Comparison of ENCODE assay signal across 20 cellular contexts in genomic region chr11:112770487-112770886, GRCh38.
DNase-seq lines count a peak whose midpoint lies in the region; ATAC-seq and TF ChIP-seq lines count a peak whose summit lies in the region.
"Had no signal": no experiment of that assay in that cellular context is flagged by ENCODE, and none has a peak within 500 bp of the region (broad histone marks: within the 10 kb centered on the region; RNA-seq: fewer than 3 reads in every experiment).

No MANE protein-coding gene starts in this region.

- H4K8ac ChIP-seq in neuronal stem cell (ENCODE audit: low read depth, low read length): no peak overlapping the region

- H3K4me2 ChIP-seq in neuronal stem cell (ENCODE audit: insufficient read depth, low read length, poor library complexity, severe bottlenecking): no peak overlapping the region

- H3K23ac ChIP-seq in neuronal stem cell (ENCODE audit: low read depth, low read length, poor library complexity): no peak overlapping the region

- H3K9me3 ChIP-seq in gastrocnemius medialis: no peaks in the 10 kb centered on the region
- H3K9me3 ChIP-seq in neuronal stem cell (replicated peaks in 1 of 2; ENCODE audit: control insufficient read depth in 2 of 2, insufficient read depth in 1 of 2, low read depth in 1 of 2, low read length in 2 of 2): peaks cover 0 to 1% of the 10 kb centered on the region in 2 donors
- H3K9me3 ChIP-seq: mucosa of descending colon, prostate gland had no signal

- H3K79me1 ChIP-seq in neuronal stem cell (ENCODE audit: low read depth, low read length): no peaks in the 10 kb centered on the region

- no peak overlapping the region for H3K14ac ChIP-seq in neuronal stem cell (ENCODE audit: low read length)

- no peak overlapping the region for H3K4me3 ChIP-seq in gastrocnemius medialis
- no peak overlapping the region for H3K4me3 ChIP-seq in neuronal stem cell (ENCODE audit: low read length in 2 of 2)
- H3K4me3 ChIP-seq: mucosa of descending colon, prostate gland had no signal

- ATAC-seq in gastrocnemius medialis (peak; percentile 85 to 95), HG03135 (IDR thresholded peaks at IDR 0.05; ENCODE audit: unreplicated experiment) (no peak)
- ATAC-seq: activated CD8-positive, alpha-beta T cell treated with anti-CD3 and anti-CD28 coated beads for 36 hours; mucosa of descending colon had no signal

- H3K4ac ChIP-seq in neuronal stem cell (ENCODE audit: low read length): no peak overlapping the region

- no peak overlapping the region for H3K18ac ChIP-seq in neuronal stem cell (ENCODE audit: low read length)

- H3K27me3 ChIP-seq in layer of hippocampus (ENCODE audit: control insufficient read depth, insufficient read depth, low read length): no peaks in the 10 kb centered on the region
- H3K27me3 ChIP-seq in gastrocnemius medialis: no peaks in the 10 kb centered on the region
- H3K27me3 ChIP-seq in neuronal stem cell (ENCODE audit: control insufficient read depth in 3 of 3, insufficient read depth in 3 of 3, low read depth in 1 of 3, low read length in 3 of 3): no peaks in the 10 kb centered on the region
- H3K27me3 ChIP-seq: brain microvascular endothelial cell had no signal

- H3K4me1 ChIP-seq in gastrocnemius medialis (peaks cover 15 to 16% of the 10 kb centered on the region in 2 donors), neuronal stem cell (ENCODE audit: control insufficient read depth in 2 of 2, insufficient read depth in 1 of 2, low read depth in 1 of 2, low read length in 2 of 2) (no peaks in the 10 kb centered on the region)
- H3K4me1 ChIP-seq: prostate gland had no signal

- peak overlapping the region; percentile 90 for H3K27ac ChIP-seq in angular gyrus (ENCODE audit: low read depth, low read length)
- peak overlapping the region; percentile 74 for H3K27ac ChIP-seq in layer of hippocampus (ENCODE audit: low read depth, low read length)
- H3K27ac ChIP-seq in gastrocnemius medialis: peak overlapping the region in 3 of 4 donors; percentile 40 to 79 (median 71)
- H3K27ac ChIP-seq in neuronal stem cell (replicated peaks; ENCODE audit: low read length): no peak overlapping the region
- H3K27ac ChIP-seq: brain microvascular endothelial cell, C4-2B, prostate gland had no signal

- no peak overlapping the region for H2BK15ac ChIP-seq in neuronal stem cell (ENCODE audit: low read length)

- H2AFZ ChIP-seq in neuronal stem cell (ENCODE audit: low read length): no peak overlapping the region

- H2BK5ac ChIP-seq in neuronal stem cell (ENCODE audit: low read length): no peak overlapping the region

- H2AK5ac ChIP-seq in neuronal stem cell (ENCODE audit: low read depth, low read length): no peak overlapping the region

- no peak overlapping the region for H3K9ac ChIP-seq in neuronal stem cell (ENCODE audit: low read depth, low read length, poor library complexity)

- TF ChIP-seq POLR2A in gastrocnemius medialis (IDR thresholded peaks at IDR 0.05): no peak

- WGBS in neuronal stem cell (ENCODE audit: extremely low coverage in 2 of 2, insufficient read length in 2 of 2, insufficient replicate concordance in 1 of 2), 2 donors: no CpG with 5 or more reads among the region's 3 CpGs

- H3K36me3 ChIP-seq in gastrocnemius medialis: no peaks in the 10 kb centered on the region
- no peaks in the 10 kb centered on the region for H3K36me3 ChIP-seq in neuronal stem cell (replicated peaks in 1 of 2; ENCODE audit: control insufficient read depth in 2 of 2, insufficient read depth in 2 of 2, low read length in 2 of 2)
- H3K36me3 ChIP-seq: brain microvascular endothelial cell, prostate gland had no signal

- H4K91ac ChIP-seq in neuronal stem cell (ENCODE audit: low read depth, low read length, poor library complexity): no peak overlapping the region

- in situ Hi-C loops in gastrocnemius medialis (cut with MboI; ENCODE audit: low sequenced_read_pairs in 4 of 4): no loop called here

- H2BK120ac ChIP-seq in neuronal stem cell (ENCODE audit: low read depth, low read length): no peak overlapping the region

- intact Hi-C loops in head of caudate nucleus (cut with DNase I) (no loop called here), gastrocnemius medialis (cut with DNase I; ENCODE audit: low total_unique reads) (no loop called here)

- no peak overlapping the region for H2BK12ac ChIP-seq in neuronal stem cell (ENCODE audit: low read length)

- no peak for TF ChIP-seq CTCF in gastrocnemius medialis (IDR thresholded peaks at IDR 0.05 in 4 of 5, conservative IDR thresholded peaks at IDR 0.05 in 1 of 5)

- DNase-seq in head of caudate nucleus (peak; percentile 73 to 96 (median 89)), gastrocnemius medialis (peak; percentile 67 to 88), neuronal stem cell (ENCODE audit: low spot score) (no peak), activated gamma-delta T cell treated with Interleukin-2 at 50 U/mL for 16 hours (no peak)
- DNase-seq: ACHN; activated CD4-positive, CD25-positive, alpha-beta regulatory T cell treated with anti-CD3 and anti-CD28 coated beads, Interleukin-2, amount 50 U/mL, for 72 hours; activated CD8-positive, alpha-beta T cell treated with anti-CD3 and anti-CD28 coated beads for 36 hours; activated naive CD8-positive, alpha-beta T cell treated with anti-CD3 and anti-CD28 coated beads, Interleukin-2, amount 10 ng/mL, durations not matched to agents 7 days and 5 days; brain microvascular endothelial cell; cortex of kidney; HCEC 1CT; mucosa of descending colon; NCI-H1694 treated with DMSO at 0.1 percent for 48 hours; small intestine; stimulated activated CD4-positive, alpha-beta T cell treated with anti-CD3 and anti-CD28 coated beads, Interleukin-1b, Interleukin-23, amount 100 ng/mL, for 48 hours had no signal

Comparison
In these comparisons a context has a peak if more than half of its experiments do, and no peak if none do; other contexts are left out.
1. DNase-seq: peak in head of caudate nucleus (42 of 42) and gastrocnemius medialis (2 of 2); none in neuronal stem cell (single experiment) and activated gamma-delta T cell treated with Interleukin-2 at 50 U/mL for 16 hours (single experiment).